ENCODE assay signal across 7 cellular contexts in the genomic region with DNA sequence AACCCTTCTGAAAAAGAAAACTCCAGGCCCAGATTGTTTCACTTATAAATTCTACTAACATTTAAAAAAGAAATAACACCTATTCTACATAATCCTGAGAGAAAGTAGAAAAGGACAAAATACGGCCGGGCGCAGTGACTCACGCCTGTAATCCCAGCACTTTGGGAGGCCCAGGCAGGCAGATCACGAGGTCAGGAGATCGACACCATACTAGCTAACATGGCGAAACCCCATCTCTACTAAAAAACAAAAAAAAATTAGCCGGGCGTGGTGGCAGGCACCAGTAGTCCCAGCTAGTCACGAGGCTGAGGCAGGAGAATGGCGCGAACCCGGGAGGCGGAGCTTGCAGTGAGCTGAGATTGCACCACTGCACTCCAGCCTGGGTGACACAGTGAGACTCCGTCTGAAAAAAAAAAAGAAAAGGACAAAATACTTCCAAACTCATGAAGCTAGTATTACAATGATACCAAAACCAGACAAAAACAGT. TPM values are rescaled to one million over a fixed set of nuclear protein-coding genes. Genes with fewer than 3 reads are reported as not detected.
DNase-seq lines count a peak whose midpoint lies in the region; ATAC-seq, FAIRE-seq and TF ChIP-seq lines count a peak whose summit lies in the region.
"Not testable (repeated sequence)": the region's sequence is repeated elsewhere in the genome, so short reads cannot be mapped to it uniquely, and the experiment has no call there.

No MANE protein-coding gene starts in this region.

- CTCF ChIA-PET in K562 (lab: Yijun Ruan, JAX; ENCODE audit: low intra/inter-chr PET ratio) = not testable (repeated sequence)

- H3K4me1 Mint-ChIP-seq in mesothelial cell of epicardium; progenitor cell of endocrine pancreas (ENCODE audit: low read depth): not testable (repeated sequence)

- intact Hi-C loops in K562 (cut with micrococcal nuclease) = loop anchor here (2.0 kb wide), 1 partner anchor 19 kb away; a partner anchor contains a TSS

- H3K27me3 ChIP-seq in HUES6 (ENCODE audit: control insufficient read depth, insufficient read depth, low read length); K562 (ENCODE audit: control insufficient read depth in 2 of 2, insufficient read depth in 2 of 2, low read length in 2 of 2): not testable (repeated sequence)

- H3K4me3 Mint-ChIP-seq in mesothelial cell of epicardium = peak overlapping the region; percentile 53
- H3K4me3 Mint-ChIP-seq in progenitor cell of endocrine pancreas (ENCODE audit: low read depth) = peak overlapping the region; percentile 19

- H4K20me1 ChIP-seq in K562 (replicated peaks; ENCODE audit: control insufficient read depth, insufficient read depth, low read length) = not testable (repeated sequence)

- H3K4me1 ChIP-seq in HUES6 (ENCODE audit: control insufficient read depth, insufficient read depth, low read length) = not testable (repeated sequence)
- peaks cover 0 to 23% of the 10 kb centered on the region in 2 experiments; a peak in 3 of 5 replicates for H3K4me1 ChIP-seq in K562 (replicated peaks in 1 of 2; ENCODE audit: control insufficient read depth in 2 of 2, insufficient read depth in 2 of 2, low read length in 2 of 2)

- TF ChIP-seq RAD21 in K562 (CRISPR knock-in tag; conservative IDR thresholded peaks at IDR 0.05 in 1 of 2, IDR thresholded peaks at IDR 0.05 in 1 of 2) = not testable (repeated sequence)

- not testable (repeated sequence) for H3K27ac ChIP-seq in HUES6 (ENCODE audit: low read depth, low read length)
- H3K27ac ChIP-seq in K562 (ENCODE audit: extremely low read depth, low read depth, low read length) = peak overlapping the region; percentile 62

- not testable (repeated sequence) for H3K36me3 ChIP-seq in HUES6 (ENCODE audit: control insufficient read depth, insufficient read depth, low read length); K562 (ENCODE audit: control insufficient read depth, insufficient read depth, low read length)

- peak overlapping the region; percentile 71 for H2AFZ ChIP-seq in K562 (ENCODE audit: low read depth, low read length)

- not testable (repeated sequence) for H3K9me1 ChIP-seq in K562 (ENCODE audit: control insufficient read depth, insufficient read depth, low read length)

- POLR2A ChIA-PET in K562 (lab: Yijun Ruan, JAX) = interaction anchor here (0.7 to 4.0 kb wide), 3 partner anchors 18 to 173 kb away, joined by 3 to 33 read pairs (median 3); a partner anchor contains a TSS

- H3K27me3 Mint-ChIP-seq in mesothelial cell of epicardium (ENCODE audit: low read depth); progenitor cell of endocrine pancreas: not testable (repeated sequence)

- peaks cover 25% of the 10 kb centered on the region for H3K9me3 Mint-ChIP-seq in mesothelial cell of epicardium
- H3K9me3 Mint-ChIP-seq in progenitor cell of endocrine pancreas (ENCODE audit: low read depth) = peaks cover 13% of the 10 kb centered on the region

- in situ Hi-C loops in Caki2 (cut with HindIII; ENCODE audit: low pct_unique_long_range_greater_than_20kb, low sequenced_read_pairs); K562 (cut with MboI): not testable (repeated sequence)

- not testable (repeated sequence) for BruUV-seq in K562 (replicated peaks; lab: Mats Ljungman, UMichigan)

- ATAC-seq in K562 = peak; percentile 73

- H3K79me2 ChIP-seq in K562 (ENCODE audit: control insufficient read depth, insufficient read depth, low read length) = peaks cover 43% of the 10 kb centered on the region

- peak; percentile 88 for TF ChIP-seq POLR2A in K562 (conservative IDR thresholded peaks at IDR 0.05)

- DNase-seq in Caki2 (ENCODE audit: low read depth) (peak; percentile 87), RPMI8226 (peak; percentile 77), K562 (ENCODE audit: extremely low read depth in 1 of 4, low spot score in 3 of 4) (peak in 1 of 4 experiments; percentile 86), fibroblast of villous mesenchyme (ENCODE audit: low read depth) (peak; percentile 77)
- DNase-seq in mesothelial cell of epicardium (ENCODE audit: low spot score in 2 of 2, unreplicated experiment in 2 of 2); progenitor cell of endocrine pancreas (ENCODE audit: low spot score, unreplicated experiment): not testable (repeated sequence)

- H3K9ac ChIP-seq in HUES6 (ENCODE audit: low read length) = peak overlapping the region; percentile 16
- peak overlapping the region; percentile 74 to 90; a peak in 3 of 4 replicates for H3K9ac ChIP-seq in K562 (ENCODE audit: insufficient read depth in 1 of 2, low read depth in 2 of 2, low read length in 2 of 2)

- peak; percentile 69 for FAIRE-seq in K562 (lab: Jason Lieb, UNC)

- peak overlapping the region; percentile 81; the same call in 1 of the 2 replicates for H3K4me2 ChIP-seq in K562 (ENCODE audit: insufficient read depth, low read length)

- under 1% methylated on average over 15 of the region's 15 CpGs for WGBS in K562 (ENCODE audit: insufficient coverage, low coverage, missing lambda C conversion rate)

- TF ChIP-seq CTCF in K562 (IDR thresholded peaks at IDR 0.05 in 2 of 3, conservative IDR thresholded peaks at IDR 0.05 in 1 of 3; ENCODE audit: insufficient read depth in 2 of 3, low read depth in 1 of 3, low read length in 3 of 3); fibroblast of villous mesenchyme (IDR thresholded peaks at IDR 0.05; ENCODE audit: insufficient read depth, low read depth, low read length); mesothelial cell of epicardium (IDR thresholded peaks at IDR 0.05; ENCODE audit: unreplicated experiment); progenitor cell of endocrine pancreas (IDR thresholded peaks at IDR 0.05; ENCODE audit: unreplicated experiment): not testable (repeated sequence)

- H3K36me3 Mint-ChIP-seq in mesothelial cell of epicardium = peaks cover 10% of the 10 kb centered on the region
- not testable (repeated sequence) for H3K36me3 Mint-ChIP-seq in progenitor cell of endocrine pancreas (ENCODE audit: insufficient read depth)

- H3K4me3 ChIP-seq in HUES6 (ENCODE audit: low read depth, low read length); fibroblast of villous mesenchyme (ENCODE audit: low read depth, low read length): not testable (repeated sequence)
- peak overlapping the region; percentile 39 for H3K4me3 ChIP-seq in K562

- TF ChIP-seq EP300 in K562 (IDR thresholded peaks at IDR 0.05; ENCODE audit: low read length) = not testable (repeated sequence)

- not testable (repeated sequence) for H3K9me3 ChIP-seq in HUES6 (ENCODE audit: control insufficient read depth, insufficient read depth, low read depth, low read length); K562 (replicated peaks; ENCODE audit: control insufficient read depth, insufficient read depth, low read depth, low read length)

- peak overlapping the region; percentile 77 for H3K27ac Mint-ChIP-seq in mesothelial cell of epicardium
- H3K27ac Mint-ChIP-seq in progenitor cell of endocrine pancreas = not testable (repeated sequence)

TF ChIP-seq in K562, 482 proteins besides CTCF, POLR2A, EP300 and RAD21 (continues in another document):
- peak; percentile 60 for TF ChIP-seq ZNF589 (CRISPR knock-in tag; IDR thresholded peaks at IDR 0.05; ENCODE audit: low read depth)
- 0 out of 2 replicates have a peak, but pooled peaks have one; percentile 17 for TF ChIP-seq GABPA (tag; conservative IDR thresholded peaks at IDR 0.05; ENCODE audit: low read depth)
- peak; percentile 46 to 74; a peak in 3 of 4 replicates for TF ChIP-seq FOXK2 (conservative IDR thresholded peaks at IDR 0.05 in 1 of 2, IDR thresholded peaks at IDR 0.05 in 1 of 2; ENCODE audit: low read depth in 2 of 2)
- TF ChIP-seq LARP7 (IDR thresholded peaks at IDR 0.05) = peak; percentile 89
- peak; percentile 18 to 52; a peak in 3 of 4 replicates for TF ChIP-seq NRF1 (conservative IDR thresholded peaks at IDR 0.05 in 1 of 2, IDR thresholded peaks at IDR 0.05 in 1 of 2)
- TF ChIP-seq MEIS2 (IDR thresholded peaks at IDR 0.05; ENCODE audit: partially characterized antibody) = peak; percentile 31
- peak; percentile 61; the same call in 1 of the 2 replicates for TF ChIP-seq NBN (IDR thresholded peaks at IDR 0.05; ENCODE audit: low read depth)

RNA-seq across cellular contexts. Expression of a gene that starts 19.1 kb away (rescaled TPM):
- 15.3 and 15.4 TPM in 2 replicates for total RNA-seq in Caki2 (2014; rRNA removed; shearing (Covaris generic); ENCODE audit: low replicate concordance)
- total RNA-seq in K562 (2011; cell fraction: chromatin; rRNA removed; ENCODE audit: low replicate concordance) = 77.2 and 279 TPM in 2 replicates
- 32.7 and 55.5 TPM in 2 replicates for total RNA-seq in K562 (2011; cell fraction: nucleolus; rRNA removed)
- total RNA-seq in K562 (2011; cell fraction: nucleoplasm; rRNA removed) = 96.4 and 108 TPM in 2 replicates
- total RNA-seq in K562 (2014; rRNA removed) = 19.1 and 21.4 TPM in 2 replicates
- 47.7 and 51.7 TPM in 2 replicates for total RNA-seq in K562 (2014; rRNA removed; fragmentation: Illumina TruSeq; extraction: Trizol)
- total RNA-seq in K562 (2015; rRNA removed; fragmentation: Illumina TruSeq; extraction: Trizol) = 46.6 and 52.6 TPM in 2 replicates
- total RNA-seq in K562 (2021) = 27.2 and 30.7 TPM in 2 replicates
- 29.1 and 57.7 TPM in 2 replicates for polyA plus RNA-seq in K562 (2011; rRNA removed)
- 10.3 and 11.5 TPM in 2 replicates for polyA plus RNA-seq in K562 (2011; cell fraction: cytosol; rRNA removed)
- 89.0 and 105 TPM in 2 replicates for polyA plus RNA-seq in K562 (2011; cell fraction: nucleus; rRNA removed)
- 33.2 and 71.4 TPM in 2 replicates for polyA plus RNA-seq in K562 (2012)
- polyA plus RNA-seq in K562 (2014; fragmentation: Illumina TruSeq; extraction: Trizol) = 36.6 and 43.6 TPM in 2 replicates
- polyA plus RNA-seq in K562 (2014; fragmentation: Nextera tagmentation; extraction: Ambion mirVana) = 10 to 100 TPM in 1 of 2 experiments, 1 to 10 TPM in 1; 9.3 to 16.2 TPM
- 25.2 and 26.8 TPM in 2 replicates for polyA plus RNA-seq in K562 (2014; rRNA removed)
- polyA minus RNA-seq in K562 (2011; rRNA and poly(A)+ RNA removed) = 39.8 and 45.9 TPM in 2 replicates
- 8.6 and 15.8 TPM in 2 replicates for polyA minus RNA-seq in K562 (2011; cell fraction: cytosol; rRNA and poly(A)+ RNA removed)
- 45.1 and 48.7 TPM in 2 replicates for polyA minus RNA-seq in K562 (2011; cell fraction: nucleus; rRNA and poly(A)+ RNA removed)
- 35.1 and 56.1 TPM in 2 replicates for total RNA-seq in fibroblast of villous mesenchyme
- total RNA-seq in mesothelial cell of epicardium = 41.3 to 44.8 TPM (median 43.2 TPM) in 3 replicates
- total RNA-seq in progenitor cell of endocrine pancreas = 43.0 and 43.3 TPM in 2 replicates
